8 cellular contexts compared by ENCODE assay signal in genomic region chr19:40717325-40717879, GRCh38. TPM values are rescaled to one million over a fixed set of nuclear protein-coding genes. Genes with fewer than 3 reads are reported as not detected.
DNase-seq lines count a peak whose midpoint lies in the region; ATAC-seq, FAIRE-seq and TF ChIP-seq lines count a peak whose summit lies in the region.

No MANE protein-coding gene starts in this region.

- in situ Hi-C loops in GM12878 (cut with MboI) = no loop called here

- H3K9me3 ChIP-seq in GM12878 (replicated peaks; ENCODE audit: control insufficient read depth, insufficient read depth, low read length) = no peaks in the 10 kb centered on the region
- H3K9me3 ChIP-seq in right lobe of liver = no peaks in the 10 kb centered on the region
- no peaks in the 10 kb centered on the region for H3K9me3 ChIP-seq in tibial nerve

- TSS peak; percentile 79 for BruUV-seq in GM12878 (replicated peaks; lab: Mats Ljungman, UMichigan)

- H3K4me3 ChIP-seq in BJ (ENCODE audit: low read depth, low read length) = peak overlapping the region; percentile 70
- H3K4me3 ChIP-seq in GM12878 = peak overlapping the region; percentile 79
- H3K4me3 ChIP-seq in right lobe of liver = peak overlapping the region; percentile 61 to 92 (median 83)
- peak overlapping the region; percentile 63 to 81 (median 74) for H3K4me3 ChIP-seq in tibial nerve

- TF ChIP-seq CTCF in BJ (IDR thresholded peaks at IDR 0.05; ENCODE audit: insufficient read depth, low read depth, low read length) (no peak), GM12878 (IDR thresholded peaks at IDR 0.05 in 2 of 3, conservative IDR thresholded peaks at IDR 0.05 in 1 of 3; ENCODE audit: control insufficient read depth in 2 of 3, extremely low read depth in 1 of 3, insufficient read depth in 1 of 3, low read depth in 3 of 3, low read length in 3 of 3) (no peak), right lobe of liver (IDR thresholded peaks at IDR 0.05) (no peak), tibial nerve (IDR thresholded peaks at IDR 0.05) (no peak)

- H3K27me3 ChIP-seq in BJ (ENCODE audit: control insufficient read depth, insufficient read depth, low read length) (no peaks in the 10 kb centered on the region), GM12878 (replicated peaks in 1 of 2; ENCODE audit: control insufficient read depth in 2 of 2, insufficient read depth in 2 of 2, low read length in 1 of 2) (no peaks in the 10 kb centered on the region), right lobe of liver (no peaks in the 10 kb centered on the region), tibial nerve (no peaks in the 10 kb centered on the region)

- TF ChIP-seq RAD21 in GM12878 (IDR thresholded peaks at IDR 0.05; ENCODE audit: insufficient read depth, low read depth, low read length) = no peak

- no peak for FAIRE-seq in GM12878 (lab: Jason Lieb, UNC)

- WGBS in GM12878 (ENCODE audit: insufficient coverage, insufficient replicate concordance, low lambda C conversion rate, missing lambda C conversion rate) = 3% methylated on average over 19 of the region's 20 CpGs
- 0% methylated on average over 10 of the region's 20 CpGs for WGBS in right lobe of liver (ENCODE audit: insufficient coverage, low coverage, low lambda C conversion rate, missing lambda C conversion rate)
- WGBS in tibial nerve, 2 donors = 1 to 6% methylated on average over 7 to 14 of the region's 20 CpGs

- intact Hi-C loops in GM12878 (cut with micrococcal nuclease; ENCODE audit: unreplicated experiment) = loop anchor here (2.0 kb wide), 2 partner anchors 33 to 81 kb away; partner anchors contain the start of genes ACTMAP, EGLN2 and SNRPA
- intact Hi-C loops in right lobe of liver (cut with DNase I) = no loop called here

- peaks cover 43% of the 10 kb centered on the region for H3K79me2 ChIP-seq in GM12878 (ENCODE audit: control insufficient read depth, insufficient read depth, low read length)

- SMC1A ChIA-PET in GM12878 (lab: Charles Lee; ENCODE audit: uncharacterized antibody, unreplicated experiment) = interaction anchor here (0.8 to 2.4 kb wide), 8 partner anchors 32 to 102 kb away, joined by 3 to 13 read pairs (median 8); partner anchors contain the start of genes ACTMAP, RAB4B and SNRPA

- peaks cover 18% of the 10 kb centered on the region for H3K4me1 ChIP-seq in GM12878 (ENCODE audit: control insufficient read depth, insufficient read depth, low read length)
- H3K4me1 ChIP-seq in right lobe of liver = peaks cover 0 to 40% (median 15%) of the 10 kb centered on the region in 4 donors
- H3K4me1 ChIP-seq in tibial nerve = peaks cover 0 to 68% (median 35%) of the 10 kb centered on the region in 4 donors

- no peaks in the 10 kb centered on the region for H4K20me1 ChIP-seq in GM12878 (ENCODE audit: control insufficient read depth, insufficient read depth)

- POLR2A ChIA-PET in BJ (lab: Charles Lee) = no interaction called here
- POLR2A ChIA-PET in GM12878 (lab: Charles Lee) = interaction anchor here (0.6 to 2.4 kb wide), 13 partner anchors 11 to 652 kb away, joined by 3 to 39 read pairs (median 5); partner anchors contain the start of genes ACTMAP, BLVRB, EGLN2 and RAB4B

- H3K9ac ChIP-seq in GM12878 (ENCODE audit: control insufficient read depth, insufficient read depth, low read length) = peak overlapping the region; percentile 91

- H2AFZ ChIP-seq in GM12878 (ENCODE audit: control insufficient read depth, low read depth, low read length) = peak overlapping the region; percentile 55

- TF ChIP-seq POLR2A in GM12878 (IDR thresholded peaks at IDR 0.05; ENCODE audit: low read depth, low read length) (no peak), right lobe of liver (IDR thresholded peaks at IDR 0.05) (no peak), tibial nerve (IDR thresholded peaks at IDR 0.05) (no peak), GM18505 (IDR thresholded peaks at IDR 0.05; ENCODE audit: borderline replicate concordance, extremely low read depth, insufficient read depth, insufficient read length) (no peak)

- H3K27ac ChIP-seq in GM12878 (ENCODE audit: control insufficient read depth, insufficient read depth) (peak overlapping the region; percentile 94), right lobe of liver (peak overlapping the region; percentile 84 to 98 (median 98)), tibial nerve (peak overlapping the region; percentile 92 to 99 (median 94))

- peak; percentile 5 for ATAC-seq in HG03378 (IDR thresholded peaks at IDR 0.05; ENCODE audit: unreplicated experiment)
- no peak for ATAC-seq in GM12878
- peak in 3 of 4 donors; percentile 5 to 9 (median 9) for ATAC-seq in right lobe of liver
- no peak for ATAC-seq in HG03432 (IDR thresholded peaks at IDR 0.05; ENCODE audit: unreplicated experiment)
- no peak for ATAC-seq in GM18505 (IDR thresholded peaks at IDR 0.05; ENCODE audit: unreplicated experiment)

- H3K36me3 ChIP-seq in BJ (ENCODE audit: control insufficient read depth, insufficient read depth, low read length) (no peaks in the 10 kb centered on the region; the same call in none of the 2 replicates), GM12878 (ENCODE audit: control insufficient read depth in 2 of 2, insufficient read depth in 2 of 2, low read length in 1 of 2) (no peaks in the 10 kb centered on the region), right lobe of liver (peaks cover 0 to 8% (median 3%) of the 10 kb centered on the region in 4 donors), tibial nerve (peaks cover 0 to 5% (median 0%) of the 10 kb centered on the region in 3 donors)

- CTCF ChIA-PET in BJ (lab: Yijun Ruan, JAX) = interaction anchor here (0.6 to 1.9 kb wide), 4 partner anchors 53 to 661 kb away, joined by 3 to 12 read pairs (median 4); no protein-coding TSS in a partner anchor
- CTCF ChIA-PET in GM12878 (lab: Yijun Ruan, JAX) = interaction anchor here (0.5 to 1.8 kb wide), 4 partner anchors 33 to 63 kb away, joined by 3 to 10 read pairs (median 4); partner anchors contain the start of genes ACTMAP, RAB4B and SNRPA

- H3K4me2 ChIP-seq in GM12878 (ENCODE audit: control insufficient read depth, insufficient read depth) = peak overlapping the region; percentile 97

- RAD21 ChIA-PET in GM12878 (lab: Charles Lee; ENCODE audit: unreplicated experiment) = interaction anchor here (0.6 to 2.4 kb wide), 7 partner anchors 30 to 1164 kb away, joined by 3 to 28 read pairs (median 5); partner anchors contain the start of genes ACTMAP, EGLN2, RAB4B and SNRPA

- no peak for DNase-seq in BJ (ENCODE audit: low read depth)
- DNase-seq in GM12878 (ENCODE audit: low read depth, low spot score) = no peak
- peak in 2 of 3 donors; percentile 76 to 77 for DNase-seq in right lobe of liver
- peak in 1 of 2 donors; percentile 22 for DNase-seq in tibial nerve (ENCODE audit: low spot score in 2 of 2)
- no peak for DNase-seq in NCI-H2107 (lab: John Stamatoyannopoulos, UW)

- TF ChIP-seq EP300 in GM12878 (IDR thresholded peaks at IDR 0.05; ENCODE audit: borderline replicate concordance in 1 of 2, control insufficient read depth in 1 of 2, low read depth in 2 of 2, low read length in 2 of 2) (no peak), tibial nerve (IDR thresholded peaks at IDR 0.05) (no peak)

RNA-seq across cellular contexts. Expression of gene ITPKC, which starts 0.5 kb away (rescaled TPM):
- 8.9 and 11.9 TPM in 2 replicates for polyA plus RNA-seq in BJ (2011; rRNA removed)
- 10.0 and 16.4 TPM in 2 replicates for polyA minus RNA-seq in BJ (2011; rRNA and poly(A)+ RNA removed)
- total RNA-seq in GM12878 (2013; cell fraction: nucleolus; rRNA removed) = 11.3 and 11.4 TPM in 2 replicates
- total RNA-seq in GM12878 (2014; rRNA removed) = 4.7 and 5.3 TPM in 2 replicates
- total RNA-seq in GM12878 (2014; rRNA removed; fragmentation: Illumina TruSeq; extraction: Trizol) = 3.5 and 3.9 TPM in 2 replicates
- total RNA-seq in GM12878 (2021) = 6.3 and 6.5 TPM in 2 replicates
- 1.8 TPM for polyA plus RNA-seq in GM12878 (2011; ENCODE audit: low read depth)
- polyA plus RNA-seq in GM12878 (2011; rRNA removed) = 3.7 and 6.4 TPM in 2 replicates
- 7.6 and 8.9 TPM in 2 replicates for polyA plus RNA-seq in GM12878 (2011; cell fraction: cytosol; rRNA removed)
- polyA plus RNA-seq in GM12878 (2011; cell fraction: nucleus; rRNA removed) = 9.1 and 9.6 TPM in 2 replicates
- polyA plus RNA-seq in GM12878 (2012) = 2.7 and 5.2 TPM in 2 replicates
- 1.7 and 3.3 TPM in 2 replicates for polyA plus RNA-seq in GM12878 (2014; fragmentation: Illumina TruSeq; extraction: Trizol)
- under 1 TPM; 0.03 to 0.26 TPM for polyA plus RNA-seq in GM12878 (2014; fragmentation: Nextera tagmentation; extraction: Ambion mirVana)
- 6.0 and 7.6 TPM in 2 replicates for polyA plus RNA-seq in GM12878 (2014; rRNA removed)
- polyA plus RNA-seq in GM12878 (2016; fragmentation: Nextera tagmentation; extraction: Ambion mirVana) = 1 to 10 TPM; 1.3 to 3.5 TPM
- 7.5 and 13.9 TPM in 2 replicates for polyA minus RNA-seq in GM12878 (2011; rRNA and poly(A)+ RNA removed)
- 3.3 and 4.1 TPM in 2 replicates for polyA minus RNA-seq in GM12878 (2011; cell fraction: cytosol; rRNA and poly(A)+ RNA removed)
- polyA minus RNA-seq in GM12878 (2011; cell fraction: nucleus; rRNA and poly(A)+ RNA removed) = 4.6 and 7.2 TPM in 2 replicates
- total RNA-seq in right lobe of liver = 10 to 100 TPM in 3 of 6 experiments, 1 to 10 TPM in 3; 6.8 to 19.7 (median 11.1) TPM
- 100 to 1,000 TPM in 1 of 4 donors, 10 to 100 TPM in 3; 72.0 to 114 (median 90.9) TPM for total RNA-seq in tibial nerve

RNA-seq across cellular contexts. Expression of gene COQ8B, which starts 0.7 kb away (rescaled TPM):
- polyA plus RNA-seq in BJ (2011; rRNA removed) (22.7 and 35.3 TPM in 2 replicates), GM12878 (2011; rRNA removed) (16.9 and 30.1 TPM in 2 replicates), GM12878 (2014; fragmentation: Illumina TruSeq; extraction: Trizol) (2.5 and 7.6 TPM in 2 replicates), GM12878 (2014; fragmentation: Nextera tagmentation; extraction: Ambion mirVana) (under 1 TPM; 0.39 to 0.57 TPM), GM12878 (2014; rRNA removed) (34.8 and 37.1 TPM in 2 replicates), GM12878 (2016; fragmentation: Nextera tagmentation; extraction: Ambion mirVana) (10 to 100 TPM; 16.5 to 17.2 TPM)
- polyA minus RNA-seq in BJ (2011; rRNA and poly(A)+ RNA removed) = 15.0 and 20.8 TPM in 2 replicates
- 81.3 and 99.4 TPM in 2 replicates for total RNA-seq in GM12878 (2013; cell fraction: nucleolus; rRNA removed)
- total RNA-seq in GM12878 (2014; rRNA removed) (22.5 and 26.7 TPM in 2 replicates), GM12878 (2014; rRNA removed; fragmentation: Illumina TruSeq; extraction: Trizol) (13.2 and 13.6 TPM in 2 replicates), GM12878 (2021) (30.4 and 38.8 TPM in 2 replicates), right lobe of liver (10 to 100 TPM; 15.1 to 30.6 (median 25.6) TPM), tibial nerve (10 to 100 TPM; 71.0 to 88.6 (median 84.3) TPM)
- 9.5 TPM for polyA plus RNA-seq in GM12878 (2011; ENCODE audit: low read depth)
- 48.9 and 66.7 TPM in 2 replicates for polyA plus RNA-seq in GM12878 (2011; cell fraction: cytosol; rRNA removed)
- 172 and 176 TPM in 2 replicates for polyA plus RNA-seq in GM12878 (2011; cell fraction: nucleus; rRNA removed)
- 25.5 and 26.6 TPM in 2 replicates for polyA plus RNA-seq in GM12878 (2012)
- polyA minus RNA-seq in GM12878 (2011; rRNA and poly(A)+ RNA removed) = 24.6 and 48.4 TPM in 2 replicates
- polyA minus RNA-seq in GM12878 (2011; cell fraction: cytosol; rRNA and poly(A)+ RNA removed) = 19.1 and 21.4 TPM in 2 replicates
- 42.6 and 47.6 TPM in 2 replicates for polyA minus RNA-seq in GM12878 (2011; cell fraction: nucleus; rRNA and poly(A)+ RNA removed)

RNA-seq across cellular contexts. Expression of gene NUMBL, which starts 27.0 kb away (rescaled TPM):
- polyA plus RNA-seq in BJ (2011; rRNA removed) (15.9 and 28.6 TPM in 2 replicates), GM12878 (2011; rRNA removed) (1.9 and 3.7 TPM in 2 replicates), GM12878 (2014; fragmentation: Illumina TruSeq; extraction: Trizol) (1.4 and 1.7 TPM in 2 replicates), GM12878 (2014; fragmentation: Nextera tagmentation; extraction: Ambion mirVana) (under 1 TPM; 0.16 to 0.26 TPM), GM12878 (2014; rRNA removed) (3.6 and 6.2 TPM in 2 replicates), GM12878 (2016; fragmentation: Nextera tagmentation; extraction: Ambion mirVana) (1 to 10 TPM; 1.5 to 2.0 TPM)
- 10.2 and 13.9 TPM in 2 replicates for polyA minus RNA-seq in BJ (2011; rRNA and poly(A)+ RNA removed)
- total RNA-seq in GM12878 (2013; cell fraction: nucleolus; rRNA removed) = 22.0 and 23.0 TPM in 2 replicates
- total RNA-seq in GM12878 (2014; rRNA removed) (1.5 and 3.1 TPM in 2 replicates), GM12878 (2014; rRNA removed; fragmentation: Illumina TruSeq; extraction: Trizol) (1.1 and 1.2 TPM in 2 replicates), GM12878 (2021) (8.4 and 9.4 TPM in 2 replicates), right lobe of liver (10 to 100 TPM in 3 of 6 experiments, 1 to 10 TPM in 3; 6.1 to 19.6 (median 10.5) TPM), tibial nerve (100 to 1,000 TPM; 203 to 284 (median 251) TPM)
- polyA plus RNA-seq in GM12878 (2011; ENCODE audit: low read depth) = 1.7 TPM
- 3.3 and 3.8 TPM in 2 replicates for polyA plus RNA-seq in GM12878 (2011; cell fraction: cytosol; rRNA removed)
- 23.6 and 27.0 TPM in 2 replicates for polyA plus RNA-seq in GM12878 (2011; cell fraction: nucleus; rRNA removed)
- polyA plus RNA-seq in GM12878 (2012) = 3.0 and 3.7 TPM in 2 replicates
- polyA minus RNA-seq in GM12878 (2011; rRNA and poly(A)+ RNA removed) = 6.9 and 8.6 TPM in 2 replicates
- polyA minus RNA-seq in GM12878 (2011; cell fraction: cytosol; rRNA and poly(A)+ RNA removed) = 0.80 and 2.4 TPM in 2 replicates
- polyA minus RNA-seq in GM12878 (2011; cell fraction: nucleus; rRNA and poly(A)+ RNA removed) = 4.8 and 7.0 TPM in 2 replicates

RNA-seq across cellular contexts. Expression of gene ACTMAP, which starts 32.9 kb away (rescaled TPM):
- polyA plus RNA-seq in BJ (2011; rRNA removed) = 3.9 and 5.5 TPM in 2 replicates
- 5.0 and 5.8 TPM in 2 replicates for polyA minus RNA-seq in BJ (2011; rRNA and poly(A)+ RNA removed)
- total RNA-seq in GM12878 (2013; cell fraction: nucleolus; rRNA removed) = 5.8 and 6.1 TPM in 2 replicates
- total RNA-seq in GM12878 (2014; rRNA removed) = 2.9 and 5.4 TPM in 2 replicates
- total RNA-seq in GM12878 (2014; rRNA removed; fragmentation: Illumina TruSeq; extraction: Trizol) = 2.3 and 3.0 TPM in 2 replicates
- total RNA-seq in GM12878 (2021) = 22.9 and 26.2 TPM in 2 replicates
- polyA plus RNA-seq in GM12878 (2011; ENCODE audit: low read depth) = 8.6 TPM
- polyA plus RNA-seq in GM12878 (2011; rRNA removed) = 4.0 and 10.0 TPM in 2 replicates
- 14.0 and 17.0 TPM in 2 replicates for polyA plus RNA-seq in GM12878 (2011; cell fraction: cytosol; rRNA removed)
- polyA plus RNA-seq in GM12878 (2011; cell fraction: nucleus; rRNA removed) = 39.1 and 41.7 TPM in 2 replicates
- polyA plus RNA-seq in GM12878 (2012) = 18.6 and 20.0 TPM in 2 replicates
- polyA plus RNA-seq in GM12878 (2014; fragmentation: Illumina TruSeq; extraction: Trizol) = 15.5 and 15.7 TPM in 2 replicates
- polyA plus RNA-seq in GM12878 (2014; fragmentation: Nextera tagmentation; extraction: Ambion mirVana) = 1 to 10 TPM; 4.7 to 8.2 TPM
- 12.2 and 13.3 TPM in 2 replicates for polyA plus RNA-seq in GM12878 (2014; rRNA removed)
- 10 to 100 TPM; 16.1 to 20.8 TPM for polyA plus RNA-seq in GM12878 (2016; fragmentation: Nextera tagmentation; extraction: Ambion mirVana)
- 7.2 and 10.9 TPM in 2 replicates for polyA minus RNA-seq in GM12878 (2011; rRNA and poly(A)+ RNA removed)
- 11.7 and 13.5 TPM in 2 replicates for polyA minus RNA-seq in GM12878 (2011; cell fraction: cytosol; rRNA and poly(A)+ RNA removed)
- polyA minus RNA-seq in GM12878 (2011; cell fraction: nucleus; rRNA and poly(A)+ RNA removed) = 4.5 and 7.3 TPM in 2 replicates
- total RNA-seq in right lobe of liver = 10 to 100 TPM in 2 of 6 experiments, 1 to 10 TPM in 4; 2.9 to 11.2 (median 4.4) TPM
- total RNA-seq in tibial nerve = 1 to 10 TPM; 2.5 to 7.1 (median 4.3) TPM

RNA-seq across cellular contexts. Expression of gene SNRPA, which starts 33.6 kb away (rescaled TPM):
- polyA plus RNA-seq in BJ (2011; rRNA removed) (92.2 and 167 TPM in 2 replicates), GM12878 (2011; rRNA removed) (115 and 219 TPM in 2 replicates), GM12878 (2014; fragmentation: Illumina TruSeq; extraction: Trizol) (164 and 166 TPM in 2 replicates), GM12878 (2014; fragmentation: Nextera tagmentation; extraction: Ambion mirVana) (10 to 100 TPM; 14.8 to 32.8 TPM), GM12878 (2014; rRNA removed) (297 and 367 TPM in 2 replicates), GM12878 (2016; fragmentation: Nextera tagmentation; extraction: Ambion mirVana) (100 to 1,000 TPM; 241 to 257 TPM)
- 90.9 and 160 TPM in 2 replicates for polyA minus RNA-seq in BJ (2011; rRNA and poly(A)+ RNA removed)
- total RNA-seq in GM12878 (2013; cell fraction: nucleolus; rRNA removed) = 37.6 and 39.8 TPM in 2 replicates
- total RNA-seq in GM12878 (2014; rRNA removed) (260 and 299 TPM in 2 replicates), GM12878 (2014; rRNA removed; fragmentation: Illumina TruSeq; extraction: Trizol) (130 and 137 TPM in 2 replicates), GM12878 (2021) (186 and 196 TPM in 2 replicates), right lobe of liver (10 to 100 TPM; 21.4 to 33.1 (median 24.7) TPM), tibial nerve (10 to 100 TPM; 52.8 to 92.7 (median 70.9) TPM)
- polyA plus RNA-seq in GM12878 (2011; ENCODE audit: low read depth) = 42.1 TPM
- 158 and 310 TPM in 2 replicates for polyA plus RNA-seq in GM12878 (2011; cell fraction: cytosol; rRNA removed)
- polyA plus RNA-seq in GM12878 (2011; cell fraction: nucleus; rRNA removed) = 351 and 467 TPM in 2 replicates
- polyA plus RNA-seq in GM12878 (2012) = 117 and 145 TPM in 2 replicates
- 181 and 241 TPM in 2 replicates for polyA minus RNA-seq in GM12878 (2011; rRNA and poly(A)+ RNA removed)
- polyA minus RNA-seq in GM12878 (2011; cell fraction: cytosol; rRNA and poly(A)+ RNA removed) = 81.0 and 81.1 TPM in 2 replicates
- 63.2 and 95.8 TPM in 2 replicates for polyA minus RNA-seq in GM12878 (2011; cell fraction: nucleus; rRNA and poly(A)+ RNA removed)

Comparison
In these comparisons a context has a peak if more than half of its experiments do, and no peak if none do; other contexts are left out.
1. DNase-seq: peak in right lobe of liver (2 of 3); none in BJ (single experiment), GM12878 (single experiment) and NCI-H2107 (single experiment).
2. ATAC-seq: peak in HG03378 (single experiment) and right lobe of liver (3 of 4); none in GM12878 (single experiment), HG03432 (single experiment) and GM18505 (single experiment).
3. RNA of gene NUMBL, which starts 27.0 kb away (total RNA-seq): 203 to 284 TPM in tibial nerve; 6.1 to 19.6 TPM in right lobe of liver and 1.1 to 23.0 TPM in GM12878; every median in the first group is over 4 times any median in the second.
4. Peak in every context shown above with its lines, with median percentiles within 50 percentile points of each other: H3K4me3 ChIP-seq and H3K27ac ChIP-seq.